Comparison of ENCODE assay signal across 8 cellular contexts in genomic region chrX:14029039-14029424, GRCh38. TPM values are rescaled to one million over a fixed set of nuclear protein-coding genes. Genes with fewer than 3 reads are reported as not detected.
A peak's percentile ranks its signal among the peaks of the same experiment; 100 is the strongest.
DNase-seq lines count a peak whose midpoint lies in the region; ATAC-seq lines count a peak whose summit lies in the region.

No MANE protein-coding gene starts in this region.

- intact Hi-C loops in activated CD4-positive, alpha-beta memory T cell treated with anti-CD3 and anti-CD28 coated beads for 36 hours (cut with micrococcal nuclease): loop anchor here (1.0 to 10.0 kb wide), 7 partner anchors 44 to 1306 kb away; partner anchors contain the start of genes PIGA and TCEANC

- peak overlapping the region; percentile 65; the same call in 1 of the 2 replicates for H3K4me3 ChIP-seq in iPS DF 6.9 (ENCODE audit: low read length)

- no CpG with 5 or more reads among the region's 7 CpGs for WGBS in iPS DF 6.9 (ENCODE audit: insufficient coverage, insufficient read length)

- peaks cover 47% of the 10 kb centered on the region for H3K4me1 Mint-ChIP-seq in activated T-cell treated with anti-CD3 and anti-CD28 coated beads, Interleukin-2, amount 50 U/mL, for 24 hours (ENCODE audit: low read depth)
- H3K4me1 Mint-ChIP-seq in activated CD4-positive, alpha-beta memory T cell treated with anti-CD3 and anti-CD28 coated beads for 36 hours (ENCODE audit: low read depth): peaks cover 25% of the 10 kb centered on the region
- peaks cover 9 to 17% of the 10 kb centered on the region in 2 donors for H3K4me1 Mint-ChIP-seq in stimulated activated naive B cell treated with anti-CD40 and anti-IgM and Interleukin-4, amounts not matched to agents 10 μg/mL and 1 μg/mL and 100 μg/mL, for 72 hours

- no peaks in the 10 kb centered on the region for H3K27me3 ChIP-seq in iPS DF 6.9 (ENCODE audit: control insufficient read depth, insufficient read depth, low read length)

- no peaks in the 10 kb centered on the region for H3K9me3 Mint-ChIP-seq in activated T-cell treated with anti-CD3 and anti-CD28 coated beads, Interleukin-2, amount 50 U/mL, for 24 hours
- H3K9me3 Mint-ChIP-seq in activated CD4-positive, alpha-beta memory T cell treated with anti-CD3 and anti-CD28 coated beads for 36 hours: no peaks in the 10 kb centered on the region
- H3K9me3 Mint-ChIP-seq in stimulated activated naive B cell treated with anti-CD40 and anti-IgM and Interleukin-4, amounts not matched to agents 10 μg/mL and 1 μg/mL and 100 μg/mL, for 72 hours: no peaks in the 10 kb centered on the region

- H3K36me3 Mint-ChIP-seq in activated T-cell treated with anti-CD3 and anti-CD28 coated beads, Interleukin-2, amount 50 U/mL, for 24 hours (ENCODE audit: low read depth): peaks cover 22% of the 10 kb centered on the region
- peaks cover 2% of the 10 kb centered on the region for H3K36me3 Mint-ChIP-seq in activated CD4-positive, alpha-beta memory T cell treated with anti-CD3 and anti-CD28 coated beads for 36 hours
- peaks cover 0 to 3% of the 10 kb centered on the region in 2 donors for H3K36me3 Mint-ChIP-seq in stimulated activated naive B cell treated with anti-CD40 and anti-IgM and Interleukin-4, amounts not matched to agents 10 μg/mL and 1 μg/mL and 100 μg/mL, for 72 hours

- peaks cover 12% of the 10 kb centered on the region for H3K27me3 Mint-ChIP-seq in activated T-cell treated with anti-CD3 and anti-CD28 coated beads, Interleukin-2, amount 50 U/mL, for 24 hours
- no peaks in the 10 kb centered on the region for H3K27me3 Mint-ChIP-seq in activated CD4-positive, alpha-beta memory T cell treated with anti-CD3 and anti-CD28 coated beads for 36 hours
- H3K27me3 Mint-ChIP-seq in stimulated activated naive B cell treated with anti-CD40 and anti-IgM and Interleukin-4, amounts not matched to agents 10 μg/mL and 1 μg/mL and 100 μg/mL, for 72 hours: peaks cover 0 to 8% of the 10 kb centered on the region in 2 donors

- peaks cover 2% of the 10 kb centered on the region for H3K4me1 ChIP-seq in iPS DF 6.9 (ENCODE audit: control insufficient read depth, insufficient read depth, low read length)

- CTCF ChIA-PET in activated CD4-positive, alpha-beta memory T cell treated with anti-CD3 and anti-CD28 coated beads for 36 hours (lab: Charles Lee): interaction anchor here (1.2 to 3.1 kb wide), 4 partner anchors 131 to 522 kb away, joined by 3 to 9 read pairs (median 6); no protein-coding TSS in a partner anchor

- H3K27ac Mint-ChIP-seq in activated T-cell treated with anti-CD3 and anti-CD28 coated beads, Interleukin-2, amount 50 U/mL, for 24 hours: peak overlapping the region; percentile 95
- H3K27ac Mint-ChIP-seq in activated CD4-positive, alpha-beta memory T cell treated with anti-CD3 and anti-CD28 coated beads for 36 hours: peak overlapping the region; percentile 94
- peak overlapping the region; percentile 98 for H3K27ac Mint-ChIP-seq in stimulated activated naive B cell treated with anti-CD40 and anti-IgM and Interleukin-4, amounts not matched to agents 10 μg/mL and 1 μg/mL and 100 μg/mL, for 72 hours

- H3K4me3 Mint-ChIP-seq in activated T-cell treated with anti-CD3 and anti-CD28 coated beads, Interleukin-2, amount 50 U/mL, for 24 hours: peak overlapping the region; percentile 86
- H3K4me3 Mint-ChIP-seq in activated CD4-positive, alpha-beta memory T cell treated with anti-CD3 and anti-CD28 coated beads for 36 hours: peak overlapping the region; percentile 94
- H3K4me3 Mint-ChIP-seq in stimulated activated naive B cell treated with anti-CD40 and anti-IgM and Interleukin-4, amounts not matched to agents 10 μg/mL and 1 μg/mL and 100 μg/mL, for 72 hours: peak overlapping the region; percentile 91 to 95

- H3K9me3 ChIP-seq in iPS DF 6.9 (ENCODE audit: control insufficient read depth, insufficient read depth, low read length): no peaks in the 10 kb centered on the region

- DNase-seq in activated T-cell treated with anti-CD3 and anti-CD28 coated beads, Interleukin-2, amount 50 U/mL, for 24 hours: no peak
- DNase-seq in activated T-cell treated with anti-CD3 and anti-CD28 coated beads, Interleukin-2, amount 50 U/mL, for 48 hours: no peak
- no peak for DNase-seq in activated CD4-positive, alpha-beta memory T cell treated with anti-CD3 and anti-CD28 coated beads for 36 hours
- DNase-seq in iPS DF 6.9 (ENCODE audit: low read depth, low spot score) (no peak), hippocampal formation (lab: John Stamatoyannopoulos, UW) (no peak), HK-2 (ENCODE audit: unreplicated experiment) (no peak)
- no peak for DNase-seq in stimulated activated naive B cell treated with anti-CD40 and anti-IgM and Interleukin-4, amounts not matched to agents 10 μg/mL and 1 μg/mL and 100 μg/mL, for 72 hours
- no peak for DNase-seq in activated CD4-positive, alpha-beta T cell treated with anti-CD3 and anti-CD28 coated beads for 4 hours

- no peak for ATAC-seq in stimulated activated naive B cell treated with anti-CD40 and anti-IgM and Interleukin-4, amounts not matched to agents 10 μg/mL and 1 μg/mL and 100 μg/mL, for 72 hours (replicated peaks)

- POLR2A ChIA-PET in activated CD4-positive, alpha-beta memory T cell treated with anti-CD3 and anti-CD28 coated beads for 36 hours (lab: Charles Lee): interaction anchor here (1.3 to 1.8 kb wide), 4 partner anchors 26 to 522 kb away, joined by 3 to 7 read pairs (median 4); partner anchors contain the start of genes OFD1 and TRAPPC2

- H3K36me3 ChIP-seq in iPS DF 6.9 (ENCODE audit: control insufficient read depth, insufficient read depth, low read length): no peaks in the 10 kb centered on the region

- no peak overlapping the region for H3K27ac ChIP-seq in iPS DF 6.9 (ENCODE audit: low read length)

RNA-seq across cellular contexts. Expression of gene GEMIN8, which starts 0.7 kb away (rescaled TPM):
- total RNA-seq in activated CD4-positive, alpha-beta memory T cell treated with anti-CD3 and anti-CD28 coated beads for 36 hours: 10 to 100 TPM in 1 of 2 experiments, 1 to 10 TPM in 1; 8.5 to 10.6 TPM
